Comparison of ENCODE assay signal across 8 cellular contexts in genomic region chr1:58162952-58163550, GRCh38.
DNase-seq lines count a peak whose midpoint lies in the region; ATAC-seq and TF ChIP-seq lines count a peak whose summit lies in the region.

No MANE protein-coding gene starts in this region.

- POLR2A ChIA-PET in activated CD4-positive, alpha-beta T cell treated with anti-CD3 and anti-CD28 coated beads, Interleukin-2, amount 10 ng/mL, durations not matched to agents 7 days and 5 days (lab: Charles Lee), result no interaction called here

- H3K36me3 ChIP-seq in Loucy (ENCODE audit: insufficient read depth, low read length), result no peaks in the 10 kb centered on the region
- H3K36me3 ChIP-seq in SJCRH30, result no peaks in the 10 kb centered on the region

- H3K79me2 ChIP-seq in Loucy (ENCODE audit: insufficient read depth, low read length), result no peaks in the 10 kb centered on the region

- no peak overlapping the region for H3K4me2 ChIP-seq in Loucy (ENCODE audit: low read depth, low read length, poor library complexity, severe bottlenecking)

- H3K4me1 ChIP-seq in Loucy (ENCODE audit: insufficient read depth, low read length, poor library complexity, severe bottlenecking) (peaks cover 43% of the 10 kb centered on the region), SJCRH30 (no peaks in the 10 kb centered on the region)

- no peak for ATAC-seq in GM19452 (IDR thresholded peaks at IDR 0.05; ENCODE audit: unreplicated experiment)

- H3K9me3 ChIP-seq in Loucy (ENCODE audit: insufficient read depth, low read depth, low read length) (no peaks in the 10 kb centered on the region), SJCRH30 (replicated peaks) (no peaks in the 10 kb centered on the region)

- no peaks in the 10 kb centered on the region for H3K9me2 ChIP-seq in Loucy (replicated peaks; ENCODE audit: low read depth, low read length)

- H3K4me3 ChIP-seq in Loucy (ENCODE audit: low read length, poor library complexity, severe bottlenecking) (no peak overlapping the region), SJCRH30 (no peak overlapping the region), epithelial cell of proximal tubule (ENCODE audit: low read depth, low read length) (no peak overlapping the region)

- H3K27me3 ChIP-seq in Loucy (ENCODE audit: insufficient read depth, low read length, poor library complexity, severe bottlenecking) (no peaks in the 10 kb centered on the region), SJCRH30 (no peaks in the 10 kb centered on the region)

- no peaks in the 10 kb centered on the region for H3F3A ChIP-seq in Loucy (ENCODE audit: low read depth)

- H3K4me1 Mint-ChIP-seq in activated CD4-positive, alpha-beta T cell treated with anti-CD3 and anti-CD28 coated beads, Interleukin-2, amount 10 ng/mL, durations not matched to agents 7 days and 5 days, result no peaks in the 10 kb centered on the region

- H3K27me3 Mint-ChIP-seq in activated CD4-positive, alpha-beta T cell treated with anti-CD3 and anti-CD28 coated beads, Interleukin-2, amount 10 ng/mL, durations not matched to agents 7 days and 5 days, result no peaks in the 10 kb centered on the region

- DNase-seq in activated CD4-positive, alpha-beta T cell treated with anti-CD3 and anti-CD28 coated beads, Interleukin-2, amount 10 ng/mL, durations not matched to agents 7 days and 5 days, result peak; percentile 9
- no peak for DNase-seq in activated CD4-positive, alpha-beta T cell treated with anti-CD3 and anti-CD28 coated beads for 4 hours
- DNase-seq in SJCRH30 (peak; percentile 60 to 80), epithelial cell of proximal tubule (ENCODE audit: low read depth) (peak; percentile 44), mucosa of gallbladder (ENCODE audit: low spot score) (peak; percentile 62), NCI-H187 treated with DMSO at 0.1 percent for 48 hours (lab: John Stamatoyannopoulos, UW) (no peak)

- peak overlapping the region; percentile 12 for H3K9ac ChIP-seq in Loucy (ENCODE audit: low read depth, low read length, poor library complexity, severe bottlenecking)

- no peaks in the 10 kb centered on the region for H3K36me3 Mint-ChIP-seq in activated CD4-positive, alpha-beta T cell treated with anti-CD3 and anti-CD28 coated beads, Interleukin-2, amount 10 ng/mL, durations not matched to agents 7 days and 5 days (ENCODE audit: low read depth)

- no peak overlapping the region for H3K27ac ChIP-seq in SJCRH30

- H4K20me1 ChIP-seq in Loucy (ENCODE audit: insufficient read depth, low read length, poor library complexity, severe bottlenecking), result no peaks in the 10 kb centered on the region

- TF ChIP-seq CTCF in Loucy (conservative IDR thresholded peaks at IDR 0.05; ENCODE audit: low read length), result peak; percentile 98
- TF ChIP-seq CTCF in epithelial cell of proximal tubule (conservative IDR thresholded peaks at IDR 0.05; ENCODE audit: low read depth, low read length), result peak; percentile 98

- H3K27ac Mint-ChIP-seq in activated CD4-positive, alpha-beta T cell treated with anti-CD3 and anti-CD28 coated beads, Interleukin-2, amount 10 ng/mL, durations not matched to agents 7 days and 5 days, result no peak overlapping the region

- CTCF ChIA-PET in activated CD4-positive, alpha-beta T cell treated with anti-CD3 and anti-CD28 coated beads, Interleukin-2, amount 10 ng/mL, durations not matched to agents 7 days and 5 days (lab: Charles Lee), result interaction anchor here (1.4 kb wide), 1 partner anchor 22 kb away, joined by 3 read pairs; no protein-coding TSS in a partner anchor

- H2AFZ ChIP-seq in Loucy (ENCODE audit: low read length), result peak overlapping the region; percentile 83

- no peaks in the 10 kb centered on the region for H3K9me3 Mint-ChIP-seq in activated CD4-positive, alpha-beta T cell treated with anti-CD3 and anti-CD28 coated beads, Interleukin-2, amount 10 ng/mL, durations not matched to agents 7 days and 5 days

- no peak overlapping the region for H3K4me3 Mint-ChIP-seq in activated CD4-positive, alpha-beta T cell treated with anti-CD3 and anti-CD28 coated beads, Interleukin-2, amount 10 ng/mL, durations not matched to agents 7 days and 5 days

Comparison
In these comparisons a context has a peak if more than half of its experiments do, and no peak if none do; other contexts are left out.
1. DNase-seq: peak in activated CD4-positive, alpha-beta T cell treated with anti-CD3 and anti-CD28 coated beads, Interleukin-2, amount 10 ng/mL, durations not matched to agents 7 days and 5 days (single experiment), SJCRH30 (2 of 2), epithelial cell of proximal tubule (single experiment) and mucosa of gallbladder (single experiment); none in activated CD4-positive, alpha-beta T cell treated with anti-CD3 and anti-CD28 coated beads for 4 hours (0 of 2) and NCI-H187 treated with DMSO at 0.1 percent for 48 hours (single experiment).